26 cellular contexts compared by ENCODE assay signal in the genomic region with DNA sequence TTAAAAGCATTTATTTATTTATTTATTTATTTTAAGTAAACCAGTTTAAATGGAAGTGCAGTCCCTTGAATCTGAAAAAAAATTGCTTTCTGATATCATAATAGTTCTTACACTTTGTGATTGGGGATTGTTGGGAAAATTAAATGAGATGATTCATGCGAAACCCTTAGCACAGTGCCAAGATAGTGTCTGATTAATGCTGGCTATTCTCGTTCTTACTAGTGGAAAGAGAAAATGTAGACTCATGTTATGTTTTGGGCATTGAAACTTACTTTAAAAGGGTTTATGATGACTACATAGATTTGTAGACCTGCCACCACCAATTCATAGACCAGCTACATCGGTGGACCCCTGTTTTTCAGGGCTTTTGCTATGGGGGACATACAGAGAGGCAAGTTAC.
"Had no signal": no experiment of that assay in that cellular context is flagged by ENCODE, and none has a peak within 500 bp of the region (broad histone marks: within the 10 kb centered on the region; RNA-seq: fewer than 3 reads in every experiment).

No MANE protein-coding gene starts in this region.

- H3K36me3 ChIP-seq: gastrocnemius medialis, neutrophil, ovary, right lobe of liver, thoracic aorta had no signal

- H3K36me3 Mint-ChIP-seq: mesothelial cell of epicardium had no signal

- ATAC-seq: gastrocnemius medialis; left cardiac atrium; left ventricle myocardium superior; right lobe of liver; stimulated activated naive CD8-positive, alpha-beta T cell treated with anti-CD3 and anti-CD28 coated beads, Interleukin-15, Interleukin-2, amounts not matched to agents 100 U/mL and 50 U/mL, for 24 hours had no signal

- H3K9me3 ChIP-seq: gastrocnemius medialis, neutrophil, ovary, right lobe of liver, thoracic aorta had no signal

- DNase-seq: activated CD4-positive, alpha-beta memory T cell treated with anti-CD3 and anti-CD28 coated beads for 36 hours; activated CD4-positive, alpha-beta T cell treated with anti-CD3 and anti-CD28 coated beads, Interleukin-2, amount 10 ng/mL, durations not matched to agents 24 days and 14 days; activated CD8-positive, alpha-beta memory T cell treated with anti-CD3 and anti-CD28 coated beads, Interleukin-2, amount 50 U/mL, for 4 hours; activated effector memory CD4-positive, alpha-beta T cell treated with Interleukin-2 at 50 U/mL for 16 hours; activated naive CD4-positive, alpha-beta T cell treated with Interleukin-2 at 50 U/mL for 16 hours; activated T-cell treated with anti-CD3 and anti-CD28 coated beads, Interleukin-2, amount 50 U/mL, for 48 hours; effector CD4-positive, alpha-beta T cell; gastrocnemius medialis; glutamatergic neuron; left cardiac atrium; left ventricle myocardium superior; naive B cell; nephron progenitor cell; ovary; right lobe of liver; stimulated activated CD4-positive, alpha-beta T cell treated with anti-CD3 and anti-CD28 coated beads, Interleukin-2, amount 100 ng/mL, for 48 hours; stimulated activated naive CD8-positive, alpha-beta T cell treated with anti-CD3 and anti-CD28 coated beads, Interleukin-15, Interleukin-2, amounts not matched to agents 100 U/mL and 50 U/mL, for 24 hours; T-helper 9 cell; trophoblast cell had no signal

- H3K4me1 Mint-ChIP-seq: activated CD4-positive, alpha-beta T cell treated with anti-CD3 and anti-CD28 coated beads, Interleukin-2, amount 10 ng/mL, durations not matched to agents 24 days and 14 days had no signal

- H3K27ac Mint-ChIP-seq: activated CD4-positive, alpha-beta memory T cell treated with anti-CD3 and anti-CD28 coated beads for 36 hours; activated CD4-positive, alpha-beta T cell treated with anti-CD3 and anti-CD28 coated beads, Interleukin-2, amount 10 ng/mL, durations not matched to agents 24 days and 14 days; dendritic cell treated with granulocyte-macrophage colony-stimulating factor and Interleukin-4, amounts not matched to agents 40 ng/mL and 50 ng/mL, for 4 days; mesothelial cell of epicardium; naive B cell; nephron progenitor cell; progenitor cell of endocrine pancreas had no signal

- H3K27ac ChIP-seq: gastrocnemius medialis, neutrophil, ovary, right lobe of liver, thoracic aorta, VCaP had no signal

- H3K27me3 ChIP-seq: gastrocnemius medialis, neutrophil, ovary, right lobe of liver had no signal

- H3K4me3 ChIP-seq: gastrocnemius medialis, ovary, right lobe of liver, thoracic aorta had no signal

- H3K4me3 Mint-ChIP-seq: activated CD4-positive, alpha-beta memory T cell treated with anti-CD3 and anti-CD28 coated beads for 36 hours; activated CD4-positive, alpha-beta T cell treated with anti-CD3 and anti-CD28 coated beads, Interleukin-2, amount 10 ng/mL, durations not matched to agents 24 days and 14 days; central memory CD8-positive, alpha-beta T cell; dendritic cell treated with granulocyte-macrophage colony-stimulating factor and Interleukin-4, amounts not matched to agents 40 ng/mL and 50 ng/mL, for 4 days; mesothelial cell of epicardium; naive B cell; nephron progenitor cell had no signal

- H3K4me1 ChIP-seq: gastrocnemius medialis, right lobe of liver had no signal

- H3K27me3 Mint-ChIP-seq: activated CD4-positive, alpha-beta memory T cell treated with anti-CD3 and anti-CD28 coated beads for 36 hours; activated CD4-positive, alpha-beta T cell treated with anti-CD3 and anti-CD28 coated beads, Interleukin-2, amount 10 ng/mL, durations not matched to agents 24 days and 14 days; central memory CD8-positive, alpha-beta T cell; dendritic cell treated with granulocyte-macrophage colony-stimulating factor and Interleukin-4, amounts not matched to agents 40 ng/mL and 50 ng/mL, for 4 days had no signal
